35 cellular contexts compared by ENCODE assay signal in the genomic region with DNA sequence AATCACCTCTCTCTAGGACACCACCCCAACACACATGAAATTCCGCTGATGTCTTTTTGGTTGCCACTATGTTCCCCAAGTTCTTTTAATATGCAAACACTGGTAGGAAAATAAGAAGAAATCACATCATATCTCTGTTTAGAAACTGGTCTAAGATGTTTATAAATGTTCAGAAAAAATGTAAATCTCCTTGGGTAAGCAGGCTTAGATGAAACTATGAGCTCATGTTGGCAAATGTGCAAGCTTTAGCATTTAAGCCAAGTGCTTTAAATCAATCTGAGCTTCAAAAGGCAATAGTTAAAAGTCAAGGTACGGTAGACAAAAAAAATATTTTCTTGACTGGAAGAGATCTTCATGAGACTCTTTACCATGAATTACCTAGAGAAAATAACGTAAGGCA. TPM values are rescaled to one million over a fixed set of nuclear protein-coding genes. Genes with fewer than 3 reads are reported as not detected.
"Had no signal": no experiment of that assay in that cellular context is flagged by ENCODE, and none has a peak within 500 bp of the region (broad histone marks: within the 10 kb centered on the region; RNA-seq: fewer than 3 reads in every experiment).

No MANE protein-coding gene starts in this region.

- H3K4me3 Mint-ChIP-seq: activated CD4-positive, alpha-beta T cell treated with anti-CD3 and anti-CD28 coated beads for 36 hours; activated CD4-positive, alpha-beta T cell treated with anti-CD3 and anti-CD28 coated beads, Interleukin-2, amount 10 ng/mL, durations not matched to agents 7 days and 5 days; activated CD8-positive, alpha-beta T cell treated with anti-CD3 and anti-CD28 coated beads, Interleukin-2, amount 10 ng/mL, durations not matched to agents 7 days and 5 days; activated naive CD4-positive, alpha-beta T cell treated with anti-CD3 and anti-CD28 coated beads for 36 hours; activated T-cell treated with anti-CD3 and anti-CD28 coated beads, Interleukin-2, amount 50 U/mL, for 24 hours; activated T-helper 1 cell treated with anti-CD3 and anti-CD28 coated beads, Interleukin-12 subunit alpha, Interleukin-12 subunit beta, Interleukin-2, Interleukin-4 antibody, amounts not matched to agents 30 ng/mL and 10 ng/mL and 1 ng/mL, durations not matched to agents 14 hours and 24 hours and 36 hours; T-helper 1 cell treated with Interleukin-12 subunit alpha and Interleukin-12 subunit beta and Interleukin-4 antibody, amounts not matched to agents 30 μg/mL and 1 μg/mL, for 36 hours; T-helper 2 cell treated with Interferon-gamma antibody and Interleukin-4, amounts not matched to agents 5 μg/mL and 100 μg/mL, for 36 hours; WTC11 had no signal

- H3K36me3 ChIP-seq: brain microvascular endothelial cell, SJCRH30 had no signal

- H3K9me3 ChIP-seq: MG63, SJCRH30 had no signal

- H3K27me3 ChIP-seq: MG63 had no signal

- H3K27ac ChIP-seq: brain microvascular endothelial cell, SJCRH30, SK-N-MC had no signal

- H3K36me3 Mint-ChIP-seq: activated naive CD4-positive, alpha-beta T cell treated with anti-CD3 and anti-CD28 coated beads, Interleukin-2, amount 50 U/mL, for 72 hours; WTC11 had no signal

- DNase-seq: activated CD4-positive, alpha-beta T cell treated with anti-CD3 and anti-CD28 coated beads for 36 hours; activated CD4-positive, alpha-beta T cell treated with anti-CD3 and anti-CD28 coated beads, Interleukin-2, amount 10 ng/mL, durations not matched to agents 7 days and 5 days; activated CD4-positive, alpha-beta T cell treated with anti-CD3 and anti-CD28 coated beads, Interleukin-2, amount 50 U/mL, for 48 hours; activated CD8-positive, alpha-beta T cell treated with anti-CD3 and anti-CD28 coated beads, Interleukin-2, amount 10 ng/mL, durations not matched to agents 7 days and 5 days; activated gamma-delta T cell treated with Interleukin-2 at 50 U/mL for 16 hours; activated naive CD4-positive, alpha-beta T cell treated with anti-CD3 and anti-CD28 coated beads for 36 hours; activated T-cell treated with anti-CD3 and anti-CD28 coated beads, Interleukin-2, amount 50 U/mL, for 24 hours; amniotic stem cell; aorta; brain microvascular endothelial cell; central memory CD4-positive, alpha-beta T cell; Kasumi-1; KG1; MG63; NCI-H1048; NCI-H1436 treated with DMSO at 0.1 percent for 48 hours; NCI-H187; NCI-H2029 treated with DMSO at 0.1 percent for 48 hours; NCI-H2107; NCI-H2171; NCI-H446; NCI-H510A treated with DMSO at 0.1 percent for 48 hours; NCI-H526 treated with DMSO at 0.1 percent for 48 hours; NCI-H774; SHP77; SJCRH30 had no signal

- ATAC-seq: activated CD4-positive, alpha-beta T cell treated with anti-CD3 and anti-CD28 coated beads for 36 hours; activated CD4-positive, CD25-positive, alpha-beta regulatory T cell treated with anti-CD3 and anti-CD28 coated beads, Interleukin-2, amount 50 U/mL, for 24 hours; activated CD8-positive, alpha-beta T cell treated with anti-CD3 and anti-CD28 coated beads, Interleukin-2, amount 10 ng/mL, durations not matched to agents 7 days and 5 days; activated naive CD4-positive, alpha-beta T cell treated with anti-CD3 and anti-CD28 coated beads, Interleukin-2, amount 50 U/mL, for 72 hours; Panc1; WTC11 had no signal

- H3K4me3 ChIP-seq: MG63, SJCRH30, SK-N-MC had no signal

- H3K9me3 Mint-ChIP-seq: activated CD4-positive, alpha-beta T cell treated with anti-CD3 and anti-CD28 coated beads, Interleukin-2, amount 10 ng/mL, durations not matched to agents 7 days and 5 days; activated naive CD4-positive, alpha-beta T cell treated with anti-CD3 and anti-CD28 coated beads for 36 hours; activated naive CD4-positive, alpha-beta T cell treated with anti-CD3 and anti-CD28 coated beads, Interleukin-2, amount 50 U/mL, for 72 hours; activated T-cell treated with anti-CD3 and anti-CD28 coated beads, Interleukin-2, amount 50 U/mL, for 24 hours; activated T-helper 1 cell treated with anti-CD3 and anti-CD28 coated beads, Interleukin-12 subunit alpha, Interleukin-12 subunit beta, Interleukin-2, Interleukin-4 antibody, amounts not matched to agents 30 ng/mL and 10 ng/mL and 1 ng/mL, durations not matched to agents 14 hours and 24 hours and 36 hours; T-helper 1 cell treated with Interleukin-12 subunit alpha and Interleukin-12 subunit beta and Interleukin-4 antibody, amounts not matched to agents 30 μg/mL and 1 μg/mL, for 36 hours; T-helper 2 cell treated with Interferon-gamma antibody and Interleukin-4, amounts not matched to agents 5 μg/mL and 100 μg/mL, for 36 hours; WTC11 had no signal

- H3K4me1 Mint-ChIP-seq: activated CD4-positive, alpha-beta T cell treated with anti-CD3 and anti-CD28 coated beads for 36 hours; activated CD4-positive, alpha-beta T cell treated with anti-CD3 and anti-CD28 coated beads, Interleukin-2, amount 10 ng/mL, durations not matched to agents 7 days and 5 days; WTC11 had no signal

- H3K4me1 ChIP-seq: SJCRH30 had no signal

RNA-seq across cellular contexts. Expression of a gene that starts 25.2 kb away (rescaled TPM):
- total RNA-seq: activated CD4-positive, alpha-beta T cell treated with anti-CD3 and anti-CD28 coated beads for 36 hours; activated CD4-positive, alpha-beta T cell treated with anti-CD3 and anti-CD28 coated beads, Interleukin-2, amount 10 ng/mL, durations not matched to agents 7 days and 5 days; activated CD8-positive, alpha-beta T cell treated with anti-CD3 and anti-CD28 coated beads, Interleukin-2, amount 10 ng/mL, durations not matched to agents 7 days and 5 days; activated naive CD4-positive, alpha-beta T cell treated with anti-CD3 and anti-CD28 coated beads for 36 hours; activated naive CD4-positive, alpha-beta T cell treated with anti-CD3 and anti-CD28 coated beads, Interleukin-2, amount 50 U/mL, for 72 hours; activated T-helper 1 cell treated with anti-CD3 and anti-CD28 coated beads, Interleukin-12 subunit alpha, Interleukin-12 subunit beta, Interleukin-2, Interleukin-4 antibody, amounts not matched to agents 30 ng/mL and 10 ng/mL and 1 ng/mL, durations not matched to agents 14 hours and 24 hours and 36 hours; aorta; SJCRH30; WTC11 had no signal
- polyA plus RNA-seq: aorta had no signal

RNA-seq across cellular contexts. Expression of a gene that starts 33.8 kb away (rescaled TPM):
- total RNA-seq: activated CD4-positive, alpha-beta T cell treated with anti-CD3 and anti-CD28 coated beads, Interleukin-2, amount 10 ng/mL, durations not matched to agents 7 days and 5 days; activated CD8-positive, alpha-beta T cell treated with anti-CD3 and anti-CD28 coated beads, Interleukin-2, amount 10 ng/mL, durations not matched to agents 7 days and 5 days; activated naive CD4-positive, alpha-beta T cell treated with anti-CD3 and anti-CD28 coated beads for 36 hours; activated naive CD4-positive, alpha-beta T cell treated with anti-CD3 and anti-CD28 coated beads, Interleukin-2, amount 50 U/mL, for 72 hours; activated T-helper 1 cell treated with anti-CD3 and anti-CD28 coated beads, Interleukin-12 subunit alpha, Interleukin-12 subunit beta, Interleukin-2, Interleukin-4 antibody, amounts not matched to agents 30 ng/mL and 10 ng/mL and 1 ng/mL, durations not matched to agents 14 hours and 24 hours and 36 hours; RPMI7951 had no signal
